Comparison of ENCODE assay signal across 1 cellular context in the genomic region with DNA sequence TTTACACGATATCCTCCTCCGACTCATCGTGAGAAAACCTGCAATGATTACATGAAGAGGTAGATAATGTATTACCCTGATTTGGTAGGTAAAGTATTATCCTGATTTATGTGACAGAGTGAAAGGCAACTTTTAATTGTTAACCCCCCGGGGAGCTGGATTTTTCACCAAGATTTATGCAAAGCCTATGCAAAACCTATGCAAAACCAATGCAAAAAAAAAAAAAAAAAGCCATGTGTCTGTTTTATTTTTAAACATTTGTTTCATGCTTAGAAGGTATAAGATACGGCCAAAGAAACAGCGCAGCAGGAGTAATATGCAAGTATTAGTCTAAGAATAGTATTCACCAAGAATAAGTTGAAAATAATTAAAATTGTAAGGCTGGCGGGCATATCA.
A peak's percentile ranks its signal among the peaks of the same experiment; 100 is the strongest.
TF ChIP-seq lines count a peak whose summit lies in the region.

No MANE protein-coding gene starts in this region.

TF ChIP-seq in GM12878, 131 proteins besides CTCF, POLR2A, EP300 and RAD21 (continued from another document):
- no peak for TF ChIP-seq CUX1 (IDR thresholded peaks at IDR 0.05; ENCODE audit: insufficient replicate concordance, low read depth, low read length)
- no peak for TF ChIP-seq LARP7 (IDR thresholded peaks at IDR 0.05)
- TF ChIP-seq ZNF592 (IDR thresholded peaks at IDR 0.05) = no peak
- no peak for TF ChIP-seq NFYA (IDR thresholded peaks at IDR 0.05; ENCODE audit: borderline replicate concordance, low read depth, low read length)
- TF ChIP-seq POU2F2 (IDR thresholded peaks at IDR 0.05; ENCODE audit: borderline replicate concordance, low read depth, low read length) = peak; percentile 92
- no peak for TF ChIP-seq SKIL (IDR thresholded peaks at IDR 0.05; ENCODE audit: low read depth, poor library complexity, severe bottlenecking)
- TF ChIP-seq JUND (IDR thresholded peaks at IDR 0.05; ENCODE audit: low read depth, low read length) = no peak
- TF ChIP-seq TARDBP (IDR thresholded peaks at IDR 0.05; ENCODE audit: borderline replicate concordance) = no peak
- TF ChIP-seq BCLAF1 (IDR thresholded peaks at IDR 0.05) = no peak
- no peak for TF ChIP-seq SMAD1 (IDR thresholded peaks at IDR 0.05; ENCODE audit: low read depth, partially characterized antibody)
- no peak for TF ChIP-seq IRF5 (IDR thresholded peaks at IDR 0.05; ENCODE audit: borderline replicate concordance)
- TF ChIP-seq MEF2A (IDR thresholded peaks at IDR 0.05; ENCODE audit: insufficient read depth, low read depth, low read length) = peak; percentile 38; the same call in 1 of the 2 replicates
- TF ChIP-seq MXI1 (IDR thresholded peaks at IDR 0.05; ENCODE audit: low read depth, low read length) = peak; percentile 36; the same call in 1 of the 2 replicates
